In the genomic region with DNA sequence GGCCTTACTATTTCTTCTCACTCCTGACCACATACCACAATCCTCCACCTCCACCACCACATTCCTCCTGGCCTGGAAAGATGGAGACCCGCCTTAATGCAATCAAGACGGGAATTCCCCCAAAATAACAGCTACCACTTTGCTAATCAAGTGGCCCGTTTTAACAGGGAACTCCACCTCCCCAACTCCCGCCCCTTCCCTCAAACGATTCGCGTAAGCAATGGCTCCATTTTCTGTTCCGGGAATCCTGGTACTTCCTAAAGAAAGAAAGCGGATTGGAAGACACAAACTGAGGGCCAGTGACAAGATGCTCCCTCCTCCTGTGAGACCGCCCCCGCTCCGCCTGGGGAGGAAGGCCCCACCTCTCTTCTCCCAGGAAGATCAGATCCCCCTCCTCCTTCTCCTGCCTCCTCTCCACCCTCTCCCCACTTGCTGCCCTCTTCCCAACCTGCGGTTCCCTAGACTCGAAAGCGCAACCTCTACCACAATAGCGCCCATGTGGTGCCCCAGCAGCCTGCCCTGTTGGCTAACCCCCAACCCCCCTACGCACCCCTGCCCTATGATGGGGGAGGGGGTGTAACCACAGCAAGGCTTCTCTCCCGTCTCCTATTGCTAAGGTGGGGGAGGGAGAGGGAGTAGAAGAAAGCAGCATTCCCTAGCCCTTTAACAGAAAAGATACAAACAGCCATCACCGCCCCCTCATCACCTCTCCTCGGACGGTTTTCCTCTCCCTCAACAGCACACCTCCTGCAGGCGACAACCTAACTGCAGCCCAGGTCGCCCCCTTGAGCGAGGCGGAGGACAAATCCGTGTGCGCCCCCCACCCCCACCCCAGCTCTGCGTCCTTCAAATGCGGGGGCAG, we compare ENCODE assay signal across 1 cellular context.
TF ChIP-seq lines count a peak whose summit lies in the region.

No MANE protein-coding gene starts in this region.

TF ChIP-seq in HEK293, 187 proteins besides CTCF, POLR2A, EP300 and RAD21 (continued from another document and continues in another):
- TF ChIP-seq, protein P1, sequence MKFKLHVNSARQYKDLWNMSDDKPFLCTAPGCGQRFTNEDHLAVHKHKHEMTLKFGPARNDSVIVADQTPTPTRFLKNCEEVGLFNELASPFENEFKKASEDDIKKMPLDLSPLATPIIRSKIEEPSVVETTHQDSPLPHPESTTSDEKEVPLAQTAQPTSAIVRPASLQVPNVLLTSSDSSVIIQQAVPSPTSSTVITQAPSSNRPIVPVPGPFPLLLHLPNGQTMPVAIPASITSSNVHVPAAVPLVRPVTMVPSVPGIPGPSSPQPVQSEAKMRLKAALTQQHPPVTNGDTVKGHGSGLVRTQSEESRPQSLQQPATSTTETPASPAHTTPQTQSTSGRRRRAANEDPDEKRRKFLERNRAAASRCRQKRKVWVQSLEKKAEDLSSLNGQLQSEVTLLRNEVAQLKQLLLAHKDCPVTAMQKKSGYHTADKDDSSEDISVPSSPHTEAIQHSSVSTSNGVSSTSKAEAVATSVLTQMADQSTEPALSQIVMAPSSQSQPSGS (tag by site-specific recombination; IDR thresholded peaks at IDR 0.05; ENCODE audit: low read depth): no peak
- TF ChIP-seq BCL11B (tag by site-specific recombination; IDR thresholded peaks at IDR 0.05; ENCODE audit: low read depth): no peak
- TF ChIP-seq HOXA7 (CRISPR knock-in tag; IDR thresholded peaks at IDR 0.05; ENCODE audit: borderline replicate concordance): no peak
- no peak for TF ChIP-seq ZNF23 (tag by site-specific recombination; IDR thresholded peaks at IDR 0.05; ENCODE audit: borderline replicate concordance)
- TF ChIP-seq, protein P2, sequence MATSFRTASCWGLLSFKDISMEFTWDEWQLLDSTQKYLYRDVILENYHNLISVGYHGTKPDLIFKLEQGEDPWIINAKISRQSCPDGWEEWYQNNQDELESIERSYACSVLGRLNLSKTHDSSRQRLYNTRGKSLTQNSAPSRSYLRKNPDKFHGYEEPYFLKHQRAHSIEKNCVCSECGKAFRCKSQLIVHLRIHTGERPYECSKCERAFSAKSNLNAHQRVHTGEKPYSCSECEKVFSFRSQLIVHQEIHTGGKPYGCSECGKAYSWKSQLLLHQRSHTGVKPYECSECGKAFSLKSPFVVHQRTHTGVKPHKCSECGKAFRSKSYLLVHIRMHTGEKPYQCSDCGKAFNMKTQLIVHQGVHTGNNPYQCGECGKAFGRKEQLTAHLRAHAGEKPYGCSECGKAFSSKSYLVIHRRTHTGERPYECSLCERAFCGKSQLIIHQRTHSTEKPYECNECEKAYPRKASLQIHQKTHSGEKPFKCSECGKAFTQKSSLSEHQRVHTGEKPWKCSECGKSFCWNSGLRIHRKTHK (tag by site-specific recombination; IDR thresholded peaks at IDR 0.05): no peak
- TF ChIP-seq ZBTB21 (tag by site-specific recombination; IDR thresholded peaks at IDR 0.05): 0 out of 2 replicates have a peak, but pooled peaks have one; percentile 24
- TF ChIP-seq GLI4 (tag by site-specific recombination; IDR thresholded peaks at IDR 0.05): 0 out of 2 replicates have a peak, but pooled peaks have one; percentile 26
- TF ChIP-seq ZNF561 (tag by site-specific recombination; IDR thresholded peaks at IDR 0.05; ENCODE audit: borderline replicate concordance): no peak
- TF ChIP-seq ZFP69B (tag by site-specific recombination; IDR thresholded peaks at IDR 0.05): peak; percentile 86; the same call in 1 of the 2 replicates
- TF ChIP-seq ZNF792 (tag by site-specific recombination; IDR thresholded peaks at IDR 0.05): no peak
- 0 out of 2 replicates have a peak, but pooled peaks have one; percentile 35 for TF ChIP-seq ZNF558 (tag by site-specific recombination; IDR thresholded peaks at IDR 0.05)
- no peak for TF ChIP-seq REPIN1 (tag by site-specific recombination; IDR thresholded peaks at IDR 0.05; ENCODE audit: low read depth)
- TF ChIP-seq ZNF785 (tag by site-specific recombination; IDR thresholded peaks at IDR 0.05): no peak
- peak; percentile 54; the same call in 1 of the 2 replicates for TF ChIP-seq INSM2 (tag by site-specific recombination; IDR thresholded peaks at IDR 0.05)
- no peak; the same call in 1 of the 2 replicates for TF ChIP-seq KLF1 (tag by site-specific recombination; IDR thresholded peaks at IDR 0.05)
- TF ChIP-seq PRDM1 (tag by site-specific recombination; IDR thresholded peaks at IDR 0.05): peak; percentile 32; the same call in 1 of the 2 replicates
- TF ChIP-seq, protein P3, sequence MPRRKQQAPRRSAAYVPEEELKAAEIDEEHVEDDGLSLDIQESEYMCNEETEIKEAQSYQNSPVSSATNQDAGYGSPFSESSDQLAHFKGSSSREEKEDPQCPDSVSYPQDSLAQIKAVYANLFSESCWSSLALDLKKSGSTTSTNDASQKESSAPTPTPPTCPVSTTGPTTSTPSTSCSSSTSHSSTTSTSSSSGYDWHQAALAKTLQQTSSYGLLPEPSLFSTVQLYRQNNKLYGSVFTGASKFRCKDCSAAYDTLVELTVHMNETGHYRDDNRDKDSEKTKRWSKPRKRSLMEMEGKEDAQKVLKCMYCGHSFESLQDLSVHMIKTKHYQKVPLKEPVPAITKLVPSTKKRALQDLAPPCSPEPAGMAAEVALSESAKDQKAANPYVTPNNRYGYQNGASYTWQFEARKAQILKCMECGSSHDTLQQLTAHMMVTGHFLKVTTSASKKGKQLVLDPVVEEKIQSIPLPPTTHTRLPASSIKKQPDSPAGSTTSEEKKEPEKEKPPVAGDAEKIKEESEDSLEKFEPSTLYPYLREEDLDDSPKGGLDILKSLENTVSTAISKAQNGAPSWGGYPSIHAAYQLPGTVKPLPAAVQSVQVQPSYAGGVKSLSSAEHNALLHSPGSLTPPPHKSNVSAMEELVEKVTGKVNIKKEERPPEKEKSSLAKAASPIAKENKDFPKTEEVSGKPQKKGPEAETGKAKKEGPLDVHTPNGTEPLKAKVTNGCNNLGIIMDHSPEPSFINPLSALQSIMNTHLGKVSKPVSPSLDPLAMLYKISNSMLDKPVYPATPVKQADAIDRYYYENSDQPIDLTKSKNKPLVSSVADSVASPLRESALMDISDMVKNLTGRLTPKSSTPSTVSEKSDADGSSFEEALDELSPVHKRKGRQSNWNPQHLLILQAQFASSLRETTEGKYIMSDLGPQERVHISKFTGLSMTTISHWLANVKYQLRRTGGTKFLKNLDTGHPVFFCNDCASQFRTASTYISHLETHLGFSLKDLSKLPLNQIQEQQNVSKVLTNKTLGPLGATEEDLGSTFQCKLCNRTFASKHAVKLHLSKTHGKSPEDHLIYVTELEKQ (tag by site-specific recombination; IDR thresholded peaks at IDR 0.05; ENCODE audit: borderline replicate concordance): no peak
- TF ChIP-seq ZNF658 (tag by site-specific recombination; IDR thresholded peaks at IDR 0.05): no peak
- peak; percentile 83 for TF ChIP-seq ZBTB17 (tag by site-specific recombination; IDR thresholded peaks at IDR 0.05)
- TF ChIP-seq ZNF175 (tag by site-specific recombination; IDR thresholded peaks at IDR 0.05): no peak
- no peak for TF ChIP-seq ZNF214 (tag by site-specific recombination; IDR thresholded peaks at IDR 0.05; ENCODE audit: borderline replicate concordance)
- TF ChIP-seq ZFP41 (tag by site-specific recombination; IDR thresholded peaks at IDR 0.05; ENCODE audit: borderline replicate concordance): no peak
- no peak for TF ChIP-seq ZNF548 (tag by site-specific recombination; IDR thresholded peaks at IDR 0.05)
- no peak for TF ChIP-seq ZNF302 (tag by site-specific recombination; IDR thresholded peaks at IDR 0.05; ENCODE audit: low read depth)
- peak; percentile 71 for TF ChIP-seq SCRT2 (tag by site-specific recombination; IDR thresholded peaks at IDR 0.05)
- peak; percentile 95 for TF ChIP-seq SP3 (tag by site-specific recombination; IDR thresholded peaks at IDR 0.05)
- TF ChIP-seq ZNF645 (tag by site-specific recombination; IDR thresholded peaks at IDR 0.05): no peak
- TF ChIP-seq, protein P4, sequence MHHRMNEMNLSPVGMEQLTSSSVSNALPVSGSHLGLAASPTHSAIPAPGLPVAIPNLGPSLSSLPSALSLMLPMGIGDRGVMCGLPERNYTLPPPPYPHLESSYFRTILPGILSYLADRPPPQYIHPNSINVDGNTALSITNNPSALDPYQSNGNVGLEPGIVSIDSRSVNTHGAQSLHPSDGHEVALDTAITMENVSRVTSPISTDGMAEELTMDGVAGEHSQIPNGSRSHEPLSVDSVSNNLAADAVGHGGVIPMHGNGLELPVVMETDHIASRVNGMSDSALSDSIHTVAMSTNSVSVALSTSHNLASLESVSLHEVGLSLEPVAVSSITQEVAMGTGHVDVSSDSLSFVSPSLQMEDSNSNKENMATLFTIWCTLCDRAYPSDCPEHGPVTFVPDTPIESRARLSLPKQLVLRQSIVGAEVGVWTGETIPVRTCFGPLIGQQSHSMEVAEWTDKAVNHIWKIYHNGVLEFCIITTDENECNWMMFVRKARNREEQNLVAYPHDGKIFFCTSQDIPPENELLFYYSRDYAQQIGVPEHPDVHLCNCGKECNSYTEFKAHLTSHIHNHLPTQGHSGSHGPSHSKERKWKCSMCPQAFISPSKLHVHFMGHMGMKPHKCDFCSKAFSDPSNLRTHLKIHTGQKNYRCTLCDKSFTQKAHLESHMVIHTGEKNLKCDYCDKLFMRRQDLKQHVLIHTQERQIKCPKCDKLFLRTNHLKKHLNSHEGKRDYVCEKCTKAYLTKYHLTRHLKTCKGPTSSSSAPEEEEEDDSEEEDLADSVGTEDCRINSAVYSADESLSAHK (tag by site-specific recombination; IDR thresholded peaks at IDR 0.05): 0 out of 2 replicates have a peak, but pooled peaks have one; percentile 10
- TF ChIP-seq, protein P5, sequence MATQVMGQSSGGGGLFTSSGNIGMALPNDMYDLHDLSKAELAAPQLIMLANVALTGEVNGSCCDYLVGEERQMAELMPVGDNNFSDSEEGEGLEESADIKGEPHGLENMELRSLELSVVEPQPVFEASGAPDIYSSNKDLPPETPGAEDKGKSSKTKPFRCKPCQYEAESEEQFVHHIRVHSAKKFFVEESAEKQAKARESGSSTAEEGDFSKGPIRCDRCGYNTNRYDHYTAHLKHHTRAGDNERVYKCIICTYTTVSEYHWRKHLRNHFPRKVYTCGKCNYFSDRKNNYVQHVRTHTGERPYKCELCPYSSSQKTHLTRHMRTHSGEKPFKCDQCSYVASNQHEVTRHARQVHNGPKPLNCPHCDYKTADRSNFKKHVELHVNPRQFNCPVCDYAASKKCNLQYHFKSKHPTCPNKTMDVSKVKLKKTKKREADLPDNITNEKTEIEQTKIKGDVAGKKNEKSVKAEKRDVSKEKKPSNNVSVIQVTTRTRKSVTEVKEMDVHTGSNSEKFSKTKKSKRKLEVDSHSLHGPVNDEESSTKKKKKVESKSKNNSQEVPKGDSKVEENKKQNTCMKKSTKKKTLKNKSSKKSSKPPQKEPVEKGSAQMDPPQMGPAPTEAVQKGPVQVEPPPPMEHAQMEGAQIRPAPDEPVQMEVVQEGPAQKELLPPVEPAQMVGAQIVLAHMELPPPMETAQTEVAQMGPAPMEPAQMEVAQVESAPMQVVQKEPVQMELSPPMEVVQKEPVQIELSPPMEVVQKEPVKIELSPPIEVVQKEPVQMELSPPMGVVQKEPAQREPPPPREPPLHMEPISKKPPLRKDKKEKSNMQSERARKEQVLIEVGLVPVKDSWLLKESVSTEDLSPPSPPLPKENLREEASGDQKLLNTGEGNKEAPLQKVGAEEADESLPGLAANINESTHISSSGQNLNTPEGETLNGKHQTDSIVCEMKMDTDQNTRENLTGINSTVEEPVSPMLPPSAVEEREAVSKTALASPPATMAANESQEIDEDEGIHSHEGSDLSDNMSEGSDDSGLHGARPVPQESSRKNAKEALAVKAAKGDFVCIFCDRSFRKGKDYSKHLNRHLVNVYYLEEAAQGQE (tag by site-specific recombination; IDR thresholded peaks at IDR 0.05): no peak
- TF ChIP-seq ZNF292 (tag by site-specific recombination; IDR thresholded peaks at IDR 0.05; ENCODE audit: borderline replicate concordance, low read depth): no peak
- TF ChIP-seq ZNF362 (tag by site-specific recombination; IDR thresholded peaks at IDR 0.05): no peak
- peak; percentile 14; the same call in 1 of the 2 replicates for TF ChIP-seq KLF16 (tag by site-specific recombination; IDR thresholded peaks at IDR 0.05)
- TF ChIP-seq FEZF1 (tag by site-specific recombination; IDR thresholded peaks at IDR 0.05): peak; percentile 61; the same call in 1 of the 2 replicates
- no peak for TF ChIP-seq ZNF704 (tag by site-specific recombination; IDR thresholded peaks at IDR 0.05)
- TF ChIP-seq ZNF677 (tag by site-specific recombination; IDR thresholded peaks at IDR 0.05): no peak
- TF ChIP-seq ZNF610 (tag by site-specific recombination; IDR thresholded peaks at IDR 0.05; ENCODE audit: borderline replicate concordance): no peak
- peak; percentile 51; the same call in 1 of the 2 replicates for TF ChIP-seq ZNF423 (tag by site-specific recombination; IDR thresholded peaks at IDR 0.05)
- TF ChIP-seq ZBTB20 (tag by site-specific recombination; IDR thresholded peaks at IDR 0.05): peak; percentile 17; the same call in 1 of the 2 replicates
- no peak for TF ChIP-seq ZNF112 (tag by site-specific recombination; IDR thresholded peaks at IDR 0.05)
